In the genomic region with DNA sequence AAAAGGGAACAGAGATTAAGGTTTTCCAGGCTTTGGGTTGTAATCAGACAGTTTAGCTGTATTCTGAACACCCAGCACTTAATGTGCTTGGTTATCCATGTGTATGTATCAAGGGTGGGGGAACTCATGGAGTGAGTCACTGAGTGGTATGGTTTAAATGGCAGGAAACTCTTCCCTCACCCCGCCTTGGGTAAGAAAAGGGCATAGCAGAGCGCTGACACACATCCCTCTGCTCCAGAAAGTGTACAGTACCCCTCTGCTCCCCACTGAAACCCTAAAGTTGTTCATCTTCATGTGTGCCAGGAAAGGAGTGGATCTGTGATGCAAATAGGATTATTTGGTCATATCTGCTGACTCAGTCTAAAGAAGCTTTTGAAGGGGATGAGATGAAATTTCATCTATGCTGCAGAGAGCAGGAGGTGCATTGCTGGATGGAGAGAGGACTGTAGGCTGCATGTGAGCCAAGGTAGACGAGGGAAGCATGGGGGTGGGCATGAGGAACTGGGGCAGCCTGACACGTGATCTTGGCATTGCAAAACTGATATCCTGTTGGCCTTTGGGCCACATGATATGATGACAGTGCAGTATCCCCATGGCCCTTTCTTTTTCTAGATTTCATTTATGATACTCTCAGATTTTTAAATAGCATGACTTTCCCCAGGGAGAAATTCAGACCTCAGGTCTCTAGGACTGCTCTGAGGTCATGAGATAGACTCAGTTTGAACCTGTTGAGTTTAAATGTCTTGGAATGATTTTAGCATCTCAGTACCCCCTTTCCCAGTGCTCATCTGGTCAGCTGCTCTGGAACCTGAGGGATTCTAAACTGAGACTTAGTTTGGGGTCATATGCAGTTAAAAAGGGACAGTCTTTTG, we compare ENCODE assay signal across 8 cellular contexts.
DNase-seq lines count a peak whose midpoint lies in the region; ATAC-seq and TF ChIP-seq lines count a peak whose summit lies in the region.

No MANE protein-coding gene starts in this region.

- H3K4me3 Mint-ChIP-seq in activated T-helper 2 cell treated with anti-CD3 and anti-CD28 coated beads, Interferon-gamma antibody, Interleukin-2, Interleukin-4, amounts not matched to agents 10 μg/mL and 5 μg/mL and 100 μg/mL, durations not matched to agents 14 hours and 24 hours and 36 hours (ENCODE audit: low read depth) = no peak overlapping the region

- no peak for TF ChIP-seq CTCF in AG10803 (conservative IDR thresholded peaks at IDR 0.05; ENCODE audit: low read length)

- H3K36me3 Mint-ChIP-seq in activated T-helper 2 cell treated with anti-CD3 and anti-CD28 coated beads, Interferon-gamma antibody, Interleukin-2, Interleukin-4, amounts not matched to agents 10 μg/mL and 5 μg/mL and 100 μg/mL, durations not matched to agents 14 hours and 24 hours and 36 hours (ENCODE audit: low read depth) = peaks cover 11% of the 10 kb centered on the region

- peak; percentile 88 for DNase-seq in AG10803 (ENCODE audit: low read depth)
- DNase-seq in activated T-helper 2 cell treated with anti-CD3 and anti-CD28 coated beads, Interferon-gamma antibody, Interleukin-2, Interleukin-4, amounts not matched to agents 10 μg/mL and 5 μg/mL and 100 μg/mL, durations not matched to agents 14 hours and 24 hours and 36 hours (ENCODE audit: low spot score) = no peak
- DNase-seq in lung microvascular endothelial cell (ENCODE audit: low read depth in 2 of 2) = peak; percentile 19 to 84
- DNase-seq in mucosa of gallbladder (ENCODE audit: low spot score) = no peak
- DNase-seq in anterior cingulate cortex (lab: John Stamatoyannopoulos, UW) = no peak

- no peaks in the 10 kb centered on the region for H3K27me3 Mint-ChIP-seq in activated T-helper 2 cell treated with anti-CD3 and anti-CD28 coated beads, Interferon-gamma antibody, Interleukin-2, Interleukin-4, amounts not matched to agents 10 μg/mL and 5 μg/mL and 100 μg/mL, durations not matched to agents 14 hours and 24 hours and 36 hours (ENCODE audit: low read depth)

- peak; percentile 16 for ATAC-seq in HG02973 (IDR thresholded peaks at IDR 0.05; ENCODE audit: unreplicated experiment)
- no peak for ATAC-seq in HG03439 (IDR thresholded peaks at IDR 0.05; ENCODE audit: unreplicated experiment)
- no peak for ATAC-seq in GM18909 (IDR thresholded peaks at IDR 0.05; ENCODE audit: poor library complexity, unreplicated experiment)

- no peak overlapping the region; the same call in 1 of the 2 replicates for H3K4me3 ChIP-seq in AG10803 (ENCODE audit: low read length)

- H3K4me1 Mint-ChIP-seq in activated T-helper 2 cell treated with anti-CD3 and anti-CD28 coated beads, Interferon-gamma antibody, Interleukin-2, Interleukin-4, amounts not matched to agents 10 μg/mL and 5 μg/mL and 100 μg/mL, durations not matched to agents 14 hours and 24 hours and 36 hours (ENCODE audit: low read depth) = peaks cover 23% of the 10 kb centered on the region

- H3K27ac Mint-ChIP-seq in activated T-helper 2 cell treated with anti-CD3 and anti-CD28 coated beads, Interferon-gamma antibody, Interleukin-2, Interleukin-4, amounts not matched to agents 10 μg/mL and 5 μg/mL and 100 μg/mL, durations not matched to agents 14 hours and 24 hours and 36 hours = peak overlapping the region; percentile 76

- intact Hi-C loops in activated T-helper 2 cell treated with anti-CD3 and anti-CD28 coated beads, Interferon-gamma antibody, Interleukin-2, Interleukin-4, amounts not matched to agents 10 μg/mL and 5 μg/mL and 100 μg/mL, durations not matched to agents 14 hours and 24 hours and 36 hours (cut with micrococcal nuclease) = loop anchor here (2.0 kb wide), 1 partner anchor 45 kb away; no protein-coding TSS in a partner anchor

- no peaks in the 10 kb centered on the region for H3K9me3 Mint-ChIP-seq in activated T-helper 2 cell treated with anti-CD3 and anti-CD28 coated beads, Interferon-gamma antibody, Interleukin-2, Interleukin-4, amounts not matched to agents 10 μg/mL and 5 μg/mL and 100 μg/mL, durations not matched to agents 14 hours and 24 hours and 36 hours

Comparison
In these comparisons a context has a peak if more than half of its experiments do, and no peak if none do; other contexts are left out.
1. DNase-seq: peak in AG10803 (single experiment) and lung microvascular endothelial cell (2 of 2); none in activated T-helper 2 cell treated with anti-CD3 and anti-CD28 coated beads, Interferon-gamma antibody, Interleukin-2, Interleukin-4, amounts not matched to agents 10 μg/mL and 5 μg/mL and 100 μg/mL, durations not matched to agents 14 hours and 24 hours and 36 hours (single experiment), mucosa of gallbladder (single experiment) and anterior cingulate cortex (0 of 58).